Comparison of ENCODE assay signal across 1 cellular context in the genomic region with DNA sequence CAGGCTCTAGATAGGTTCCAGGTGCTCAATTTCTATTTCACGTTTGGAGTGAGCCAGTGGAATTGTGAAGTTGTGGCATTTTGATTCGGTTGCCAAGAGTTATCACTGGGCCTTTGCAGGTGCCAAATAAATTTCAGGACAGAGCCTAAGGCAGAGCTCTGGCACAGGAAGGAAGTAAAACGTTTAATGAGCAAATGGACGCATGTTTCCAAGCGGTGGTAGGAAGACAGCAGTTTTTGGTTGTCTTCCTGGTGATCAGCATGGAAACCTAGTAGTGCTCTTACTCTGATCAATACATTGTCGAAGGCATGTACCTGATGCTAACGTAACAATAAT.
TF ChIP-seq lines count a peak whose summit lies in the region.

No MANE protein-coding gene starts in this region.

TF ChIP-seq in GM23338, 12 proteins besides CTCF, POLR2A, EP300 and RAD21 (continued from another document):
- TF ChIP-seq, protein P1, sequence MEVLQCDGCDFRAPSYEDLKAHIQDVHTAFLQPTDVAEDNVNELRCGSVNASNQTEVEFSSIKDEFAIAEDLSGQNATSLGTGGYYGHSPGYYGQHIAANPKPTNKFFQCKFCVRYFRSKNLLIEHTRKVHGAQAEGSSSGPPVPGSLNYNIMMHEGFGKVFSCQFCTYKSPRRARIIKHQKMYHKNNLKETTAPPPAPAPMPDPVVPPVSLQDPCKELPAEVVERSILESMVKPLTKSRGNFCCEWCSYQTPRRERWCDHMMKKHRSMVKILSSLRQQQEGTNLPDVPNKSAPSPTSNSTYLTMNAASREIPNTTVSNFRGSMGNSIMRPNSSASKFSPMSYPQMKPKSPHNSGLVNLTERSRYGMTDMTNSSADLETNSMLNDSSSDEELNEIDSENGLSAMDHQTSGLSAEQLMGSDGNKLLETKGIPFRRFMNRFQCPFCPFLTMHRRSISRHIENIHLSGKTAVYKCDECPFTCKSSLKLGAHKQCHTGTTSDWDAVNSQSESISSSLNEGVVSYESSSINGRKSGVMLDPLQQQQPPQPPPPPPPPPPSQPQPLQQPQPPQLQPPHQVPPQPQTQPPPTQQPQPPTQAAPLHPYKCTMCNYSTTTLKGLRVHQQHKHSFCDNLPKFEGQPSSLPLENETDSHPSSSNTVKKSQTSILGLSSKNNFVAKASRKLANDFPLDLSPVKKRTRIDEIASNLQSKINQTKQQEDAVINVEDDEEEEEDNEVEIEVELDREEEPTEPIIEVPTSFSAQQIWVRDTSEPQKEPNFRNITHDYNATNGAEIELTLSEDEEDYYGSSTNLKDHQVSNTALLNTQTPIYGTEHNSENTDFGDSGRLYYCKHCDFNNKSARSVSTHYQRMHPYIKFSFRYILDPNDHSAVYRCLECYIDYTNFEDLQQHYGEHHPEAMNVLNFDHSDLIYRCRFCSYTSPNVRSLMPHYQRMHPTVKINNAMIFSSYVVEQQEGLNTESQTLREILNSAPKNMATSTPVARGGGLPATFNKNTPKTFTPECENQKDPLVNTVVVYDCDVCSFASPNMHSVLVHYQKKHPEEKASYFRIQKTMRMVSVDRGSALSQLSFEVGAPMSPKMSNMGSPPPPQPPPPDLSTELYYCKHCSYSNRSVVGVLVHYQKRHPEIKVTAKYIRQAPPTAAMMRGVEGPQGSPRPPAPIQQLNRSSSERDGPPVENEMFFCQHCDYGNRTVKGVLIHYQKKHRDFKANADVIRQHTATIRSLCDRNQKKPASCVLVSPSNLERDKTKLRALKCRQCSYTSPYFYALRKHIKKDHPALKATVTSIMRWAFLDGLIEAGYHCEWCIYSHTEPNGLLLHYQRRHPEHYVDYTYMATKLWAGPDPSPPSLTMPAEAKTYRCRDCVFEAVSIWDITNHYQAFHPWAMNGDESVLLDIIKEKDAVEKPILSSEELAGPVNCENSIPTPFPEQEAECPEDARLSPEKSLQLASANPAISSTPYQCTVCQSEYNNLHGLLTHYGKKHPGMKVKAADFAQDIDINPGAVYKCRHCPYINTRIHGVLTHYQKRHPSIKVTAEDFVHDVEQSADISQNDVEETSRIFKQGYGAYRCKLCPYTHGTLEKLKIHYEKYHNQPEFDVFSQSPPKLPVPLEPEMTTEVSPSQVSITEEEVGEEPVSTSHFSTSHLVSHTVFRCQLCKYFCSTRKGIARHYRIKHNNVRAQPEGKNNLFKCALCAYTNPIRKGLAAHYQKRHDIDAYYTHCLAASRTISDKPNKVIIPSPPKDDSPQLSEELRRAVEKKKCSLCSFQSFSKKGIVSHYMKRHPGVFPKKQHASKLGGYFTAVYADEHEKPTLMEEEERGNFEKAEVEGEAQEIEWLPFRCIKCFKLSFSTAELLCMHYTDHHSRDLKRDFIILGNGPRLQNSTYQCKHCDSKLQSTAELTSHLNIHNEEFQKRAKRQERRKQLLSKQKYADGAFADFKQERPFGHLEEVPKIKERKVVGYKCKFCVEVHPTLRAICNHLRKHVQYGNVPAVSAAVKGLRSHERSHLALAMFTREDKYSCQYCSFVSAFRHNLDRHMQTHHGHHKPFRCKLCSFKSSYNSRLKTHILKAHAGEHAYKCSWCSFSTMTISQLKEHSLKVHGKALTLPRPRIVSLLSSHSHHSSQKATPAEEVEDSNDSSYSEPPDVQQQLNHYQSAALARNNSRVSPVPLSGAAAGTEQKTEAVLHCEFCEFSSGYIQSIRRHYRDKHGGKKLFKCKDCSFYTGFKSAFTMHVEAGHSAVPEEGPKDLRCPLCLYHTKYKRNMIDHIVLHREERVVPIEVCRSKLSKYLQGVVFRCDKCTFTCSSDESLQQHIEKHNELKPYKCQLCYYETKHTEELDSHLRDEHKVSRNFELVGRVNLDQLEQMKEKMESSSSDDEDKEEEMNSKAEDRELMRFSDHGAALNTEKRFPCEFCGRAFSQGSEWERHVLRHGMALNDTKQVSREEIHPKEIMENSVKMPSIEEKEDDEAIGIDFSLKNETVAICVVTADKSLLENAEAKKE (CRISPR knock-in tag; IDR thresholded peaks at IDR 0.05): no peak
- TF ChIP-seq NANOG (IDR thresholded peaks at IDR 0.05; ENCODE audit: borderline replicate concordance): no peak
- TF ChIP-seq EZH2phosphoT487 (IDR thresholded peaks at IDR 0.05; ENCODE audit: unreplicated experiment): no peak
